9 cellular contexts compared by ENCODE assay signal in genomic region chr11:117833401-117833891, GRCh38. TPM values are rescaled to one million over a fixed set of nuclear protein-coding genes. Genes with fewer than 3 reads are reported as not detected.
DNase-seq lines count a peak whose midpoint lies in the region; ATAC-seq lines count a peak whose summit lies in the region.
"Had no signal": no experiment of that assay in that cellular context is flagged by ENCODE, and none has a peak within 500 bp of the region (broad histone marks: within the 10 kb centered on the region; RNA-seq: fewer than 3 reads in every experiment).

No MANE protein-coding gene starts in this region.

- H3K4me1 ChIP-seq in mucosa of rectum (ENCODE audit: control insufficient read depth in 2 of 2, insufficient read depth in 2 of 2, low read length in 2 of 2), result peaks cover 13 to 19% of the 10 kb centered on the region in 2 donors

- peak; percentile 98 for DNase-seq in DMS153 (lab: John Stamatoyannopoulos, UW)
- peak; percentile 100 for DNase-seq in NCI-H1105 treated with DMSO at 0.1 percent for 48 hours (lab: John Stamatoyannopoulos, UW)
- no peak for DNase-seq in hepatic stellate cell (ENCODE audit: low spot score)
- no peak for DNase-seq in epidermal melanocyte (ENCODE audit: insufficient read length, low spot score)
- no peak for DNase-seq in putamen (ENCODE audit: low spot score)
- DNase-seq: mesendoderm had no signal

- H3K4me3 ChIP-seq in mucosa of rectum (ENCODE audit: low read length in 2 of 2), result no peak overlapping the region

- H3K27me3 ChIP-seq in mucosa of rectum (ENCODE audit: control insufficient read depth in 2 of 2, insufficient read depth in 2 of 2, low read length in 2 of 2), result no peaks in the 10 kb centered on the region

- H3K27ac Mint-ChIP-seq in activated T-helper 17 cell treated with anti-CD3 and anti-CD28 coated beads, Interleukin-2, amount 50 U/mL, for 72 hours, result peak overlapping the region; percentile 34

- H3K27ac ChIP-seq in mucosa of rectum (ENCODE audit: low read depth in 2 of 2, low read length in 2 of 2), result peak overlapping the region; percentile 29 to 81

- no peak for ATAC-seq in activated T-helper 17 cell treated with anti-CD3 and anti-CD28 coated beads, Interleukin-2, amount 50 U/mL, for 72 hours (replicated peaks)
- ATAC-seq in GM19455 (IDR thresholded peaks at IDR 0.05; ENCODE audit: unreplicated experiment), result no peak

- H3K36me3 Mint-ChIP-seq in activated T-helper 17 cell treated with anti-CD3 and anti-CD28 coated beads, Interleukin-2, amount 50 U/mL, for 72 hours (ENCODE audit: low read depth), result no peaks in the 10 kb centered on the region

- H3K9me3 Mint-ChIP-seq in activated T-helper 17 cell treated with anti-CD3 and anti-CD28 coated beads, Interleukin-2, amount 50 U/mL, for 72 hours, result no peaks in the 10 kb centered on the region

- H3K4me3 Mint-ChIP-seq in activated T-helper 17 cell treated with anti-CD3 and anti-CD28 coated beads, Interleukin-2, amount 50 U/mL, for 72 hours, result no peak overlapping the region

- peak overlapping the region in 1 of 2 donors; percentile 52 for H3K9ac ChIP-seq in mucosa of rectum (ENCODE audit: low read depth in 1 of 2, low read length in 2 of 2)

- H3K36me3 ChIP-seq in mucosa of rectum (ENCODE audit: control insufficient read depth in 2 of 2, insufficient read depth in 2 of 2, low read length in 2 of 2), result peaks cover 0 to 2% of the 10 kb centered on the region in 2 donors

- peaks cover 7% of the 10 kb centered on the region for H3K27me3 Mint-ChIP-seq in activated T-helper 17 cell treated with anti-CD3 and anti-CD28 coated beads, Interleukin-2, amount 50 U/mL, for 72 hours

- no peaks in the 10 kb centered on the region for H3K4me1 Mint-ChIP-seq in activated T-helper 17 cell treated with anti-CD3 and anti-CD28 coated beads, Interleukin-2, amount 50 U/mL, for 72 hours

- no peaks in the 10 kb centered on the region for H3K9me3 ChIP-seq in mucosa of rectum (ENCODE audit: control insufficient read depth in 2 of 2, low read length in 2 of 2)

RNA-seq across cellular contexts. Expression of gene FXYD2, which starts 8.9 kb away (rescaled TPM):
- total RNA-seq in activated T-helper 17 cell treated with anti-CD3 and anti-CD28 coated beads, Interleukin-2, amount 50 U/mL, for 72 hours, result 1 to 10 TPM in 1 of 2 donors, not detected in 1; 1.4 TPM

RNA-seq across cellular contexts. Expression of gene DSCAML1, which starts 36.4 kb away (rescaled TPM):
- 1 to 10 TPM in 1 of 2 donors, not detected in 1; 2.8 TPM for total RNA-seq in activated T-helper 17 cell treated with anti-CD3 and anti-CD28 coated beads, Interleukin-2, amount 50 U/mL, for 72 hours

RNA-seq across cellular contexts. Expression of gene FXYD6, which starts 43.0 kb away (rescaled TPM):
- under 1 TPM in 1 of 2 donors, not detected in 1; 0.19 TPM for total RNA-seq in activated T-helper 17 cell treated with anti-CD3 and anti-CD28 coated beads, Interleukin-2, amount 50 U/mL, for 72 hours

Comparison
In these comparisons a context has a peak if more than half of its experiments do, and no peak if none do; other contexts are left out.
1. DNase-seq: peak in DMS153 (single experiment) and NCI-H1105 treated with DMSO at 0.1 percent for 48 hours (single experiment); none in hepatic stellate cell (single experiment), epidermal melanocyte (single experiment) and putamen (single experiment).